31 cellular contexts compared by ENCODE assay signal in the genomic region with DNA sequence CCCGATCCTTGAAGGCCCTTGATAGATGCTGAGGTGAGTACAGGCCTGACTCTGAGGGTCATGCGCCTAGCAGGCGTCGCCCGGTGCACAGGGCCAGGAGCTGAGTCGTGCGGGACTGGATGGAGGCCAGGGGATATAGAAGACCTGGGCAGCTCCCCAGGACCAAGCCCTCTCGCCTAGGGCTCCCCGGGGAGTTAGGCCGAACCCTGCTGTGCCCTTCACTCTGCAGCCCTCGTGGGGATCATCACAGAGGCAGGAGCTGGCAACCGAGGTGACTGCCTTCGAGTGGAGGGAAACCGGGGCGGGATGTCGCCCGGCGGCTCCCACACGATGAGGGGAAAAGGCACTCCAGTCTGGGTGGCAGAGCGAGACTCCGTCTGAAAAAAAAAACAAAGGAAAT.
"Had no signal": no experiment of that assay in that cellular context is flagged by ENCODE, and none has a peak within 500 bp of the region (broad histone marks: within the 10 kb centered on the region; RNA-seq: fewer than 3 reads in every experiment).

No MANE protein-coding gene starts in this region.

- H3K9me3 Mint-ChIP-seq: activated naive CD8-positive, alpha-beta T cell treated with anti-CD3 and anti-CD28 coated beads for 36 hours; activated T-cell treated with anti-CD3 and anti-CD28 coated beads, Interleukin-2, amount 50 U/mL, for 72 hours; mesothelial cell of epicardium; naive B cell; neural crest cell; stimulated activated effector memory CD8-positive, alpha-beta T cell treated with anti-CD3 and anti-CD28 coated beads, Interleukin-12 subunit alpha, Interleukin-12 subunit beta, amount 100 ng/mL, for 72 hours; stimulated activated naive CD8-positive, alpha-beta T cell treated with anti-CD3 and anti-CD28 coated beads, Interleukin-15, Interleukin-2, amounts not matched to agents 100 ng/mL and 50 ng/mL, for 24 hours; type B pancreatic cell had no signal

- H3K4me1 ChIP-seq: body of pancreas, pancreas, prostate gland had no signal

- H3K4me3 ChIP-seq: adrenal gland, body of pancreas, heart right ventricle, pancreas, prostate gland, skin epidermis, thoracic aorta, vagina had no signal

- H3K4me1 Mint-ChIP-seq: mesothelial cell of epicardium had no signal

- H3K9me3 ChIP-seq: adrenal gland, body of pancreas, heart right ventricle, pancreas, prostate gland, thoracic aorta, vagina had no signal

- H3K4me3 Mint-ChIP-seq: activated naive CD8-positive, alpha-beta T cell treated with anti-CD3 and anti-CD28 coated beads for 36 hours; activated T-cell treated with anti-CD3 and anti-CD28 coated beads, Interleukin-2, amount 50 U/mL, for 72 hours; mesothelial cell of epicardium; neural crest cell; stimulated activated effector memory CD8-positive, alpha-beta T cell treated with anti-CD3 and anti-CD28 coated beads, Interleukin-12 subunit alpha, Interleukin-12 subunit beta, amount 100 ng/mL, for 72 hours; stimulated activated naive CD8-positive, alpha-beta T cell treated with anti-CD3 and anti-CD28 coated beads, Interleukin-15, Interleukin-2, amounts not matched to agents 100 ng/mL and 50 ng/mL, for 24 hours; type B pancreatic cell had no signal

- H3K27me3 Mint-ChIP-seq: activated naive CD8-positive, alpha-beta T cell treated with anti-CD3 and anti-CD28 coated beads for 36 hours; naive B cell; stimulated activated naive CD8-positive, alpha-beta T cell treated with anti-CD3 and anti-CD28 coated beads, Interleukin-15, Interleukin-2, amounts not matched to agents 100 ng/mL and 50 ng/mL, for 24 hours; type B pancreatic cell had no signal

- H3K27ac ChIP-seq: adrenal gland, body of pancreas, heart right ventricle, pancreas, prostate gland, skin epidermis, thoracic aorta, vagina, VCaP had no signal

- DNase-seq: activated CD4-positive, alpha-beta T cell treated with anti-CD3 and anti-CD28 coated beads for 4 hours; activated CD4-positive, alpha-beta T cell treated with anti-CD3 and anti-CD28 coated beads, Interleukin-2, amount 50 U/mL, for 4 hours; activated naive CD4-positive, alpha-beta T cell treated with Interleukin-2 at 50 U/mL for 16 hours; activated naive CD8-positive, alpha-beta T cell treated with anti-CD3 and anti-CD28 coated beads for 36 hours; activated T-cell treated with anti-CD3 and anti-CD28 coated beads for 4 hours; activated T-cell treated with anti-CD3 and anti-CD28 coated beads, Interleukin-2, amount 50 U/mL, for 72 hours; adrenal gland; aorta; body of pancreas; effector memory CD4-positive, alpha-beta T cell; foreskin melanocyte; heart right ventricle; left ventricle myocardium superior; naive B cell; nucleus accumbens; pancreas; retina; stimulated activated CD4-positive, alpha-beta T cell treated with anti-CD3 and anti-CD28 coated beads, Interleukin-12 subunit alpha, Interleukin-12 subunit beta, amount 100 ng/mL, for 4 hours; stimulated activated CD4-positive, alpha-beta T cell treated with anti-CD3 and anti-CD28 coated beads, Interleukin-4, amount 100 ng/mL, for 24 hours; T-helper 9 cell had no signal

- ATAC-seq: activated T-cell treated with anti-CD3 and anti-CD28 coated beads, Interleukin-2, amount 50 U/mL, for 72 hours; body of pancreas; heart right ventricle; left ventricle myocardium superior; pancreas; sciatic nerve; stimulated activated effector memory CD8-positive, alpha-beta T cell treated with anti-CD3 and anti-CD28 coated beads, Interleukin-12 subunit alpha, Interleukin-12 subunit beta, amount 100 ng/mL, for 72 hours had no signal

- H3K36me3 ChIP-seq: adrenal gland, pancreas, prostate gland, thoracic aorta, vagina had no signal

- H3K36me3 Mint-ChIP-seq: activated naive CD8-positive, alpha-beta T cell treated with anti-CD3 and anti-CD28 coated beads for 36 hours; naive B cell had no signal

- H3K27me3 ChIP-seq: adrenal gland, body of pancreas, heart right ventricle, pancreas, vagina had no signal

- H3K27ac Mint-ChIP-seq: activated naive CD8-positive, alpha-beta T cell treated with anti-CD3 and anti-CD28 coated beads for 36 hours; activated T-cell treated with anti-CD3 and anti-CD28 coated beads, Interleukin-2, amount 50 U/mL, for 72 hours; mesothelial cell of epicardium; stimulated activated effector memory CD8-positive, alpha-beta T cell treated with anti-CD3 and anti-CD28 coated beads, Interleukin-12 subunit alpha, Interleukin-12 subunit beta, amount 100 ng/mL, for 72 hours; stimulated activated naive CD8-positive, alpha-beta T cell treated with anti-CD3 and anti-CD28 coated beads, Interleukin-15, Interleukin-2, amounts not matched to agents 100 ng/mL and 50 ng/mL, for 24 hours; type B pancreatic cell had no signal
